5 cellular contexts compared by ENCODE assay signal in the genomic region with DNA sequence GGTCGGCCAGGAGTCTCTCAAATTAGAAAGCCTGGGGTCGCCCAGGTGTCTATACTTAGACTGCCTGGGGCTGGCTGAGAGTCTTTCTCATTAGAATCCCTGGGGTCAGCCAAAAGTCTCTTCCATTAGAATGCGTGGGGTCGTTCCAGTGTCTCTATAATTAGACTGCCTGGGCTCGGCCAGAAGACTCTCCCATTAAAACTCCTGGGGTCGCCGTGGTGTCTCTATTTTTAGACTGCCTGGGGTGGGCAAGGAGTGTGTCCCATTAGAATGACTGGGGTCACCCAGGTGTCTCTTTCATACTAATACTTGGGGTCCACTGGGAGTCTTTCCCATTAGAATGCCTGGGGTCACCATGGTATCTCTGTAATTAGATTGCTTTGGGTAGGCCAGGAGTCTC.
"Had no signal": no experiment of that assay in that cellular context is flagged by ENCODE, and none has a peak within 500 bp of the region (broad histone marks: within the 10 kb centered on the region; RNA-seq: fewer than 3 reads in every experiment).

No MANE protein-coding gene starts in this region.

- DNase-seq: GM23248, GOT3, H7, HCEC 1CT, IMR-90 had no signal

- H3K27ac ChIP-seq: GM23248 had no signal

- H3K4me3 ChIP-seq: GM23248 had no signal

- H2AFZ ChIP-seq: GM23248 had no signal
